Comparison of ENCODE assay signal across 17 cellular contexts in genomic region chr4:102566426-102566825, GRCh38.
"Had no signal": no experiment of that assay in that cellular context is flagged by ENCODE, and none has a peak within 500 bp of the region (broad histone marks: within the 10 kb centered on the region; RNA-seq: fewer than 3 reads in every experiment).

No MANE protein-coding gene starts in this region.

- H3K27ac ChIP-seq: body of pancreas, colonic mucosa, pancreas, SJCRH30, transverse colon had no signal

- H3K4me3 ChIP-seq: body of pancreas, colonic mucosa, pancreas, SJCRH30, transverse colon had no signal

- H3K36me3 ChIP-seq: pancreas had no signal

- H3K4me1 ChIP-seq: colonic mucosa had no signal

- H3K27me3 Mint-ChIP-seq: activated CD4-positive, alpha-beta T cell treated with anti-CD3 and anti-CD28 coated beads, Interleukin-2, amount 10 ng/mL, durations not matched to agents 24 days and 14 days had no signal

- H3K9me3 Mint-ChIP-seq: activated CD4-positive, alpha-beta T cell treated with anti-CD3 and anti-CD28 coated beads, Interleukin-2, amount 10 ng/mL, durations not matched to agents 24 days and 14 days; stimulated activated effector memory CD8-positive, alpha-beta T cell treated with anti-CD3 and anti-CD28 coated beads, Interleukin-12 subunit alpha, Interleukin-12 subunit beta, amount 100 ng/mL, for 72 hours had no signal

- DNase-seq: activated CD4-positive, alpha-beta T cell treated with anti-CD3 and anti-CD28 coated beads, Interleukin-2, amount 10 ng/mL, durations not matched to agents 24 days and 14 days; activated CD4-positive, CD25-positive, alpha-beta regulatory T cell; activated naive CD4-positive, alpha-beta T cell treated with anti-CD3 and anti-CD28 coated beads, Interleukin-2, amount 50 U/mL, for 16 hours; activated T-cell treated with anti-CD3 and anti-CD28 coated beads for 4 hours; amygdala; body of pancreas; caudate nucleus; colonic mucosa; hypothalamus; kidney; pancreas; SJCRH30; stimulated activated CD4-positive, alpha-beta T cell treated with anti-CD3 and anti-CD28 coated beads, Interleukin-12 subunit alpha, Interleukin-12 subunit beta, amount 100 ng/mL, for 4 hours; stimulated activated CD4-positive, alpha-beta T cell treated with anti-CD3 and anti-CD28 coated beads, Interleukin-2, amount 100 ng/mL, for 24 hours; substantia nigra; transverse colon had no signal

- ATAC-seq: body of pancreas; stimulated activated effector memory CD8-positive, alpha-beta T cell treated with anti-CD3 and anti-CD28 coated beads, Interleukin-12 subunit alpha, Interleukin-12 subunit beta, amount 100 ng/mL, for 72 hours had no signal

- H3K9me3 ChIP-seq: body of pancreas, colonic mucosa, pancreas, transverse colon had no signal

- H3K27me3 ChIP-seq: body of pancreas, colonic mucosa, pancreas, SJCRH30, transverse colon had no signal

- H3K4me3 Mint-ChIP-seq: activated CD4-positive, alpha-beta T cell treated with anti-CD3 and anti-CD28 coated beads, Interleukin-2, amount 10 ng/mL, durations not matched to agents 24 days and 14 days; stimulated activated effector memory CD8-positive, alpha-beta T cell treated with anti-CD3 and anti-CD28 coated beads, Interleukin-12 subunit alpha, Interleukin-12 subunit beta, amount 100 ng/mL, for 72 hours had no signal

- H3K27ac Mint-ChIP-seq: activated CD4-positive, alpha-beta T cell treated with anti-CD3 and anti-CD28 coated beads, Interleukin-2, amount 10 ng/mL, durations not matched to agents 24 days and 14 days; stimulated activated effector memory CD8-positive, alpha-beta T cell treated with anti-CD3 and anti-CD28 coated beads, Interleukin-12 subunit alpha, Interleukin-12 subunit beta, amount 100 ng/mL, for 72 hours had no signal
